In genomic region chr13:37716395-37716794, GRCh38 we compare ENCODE assay signal across 23 cellular contexts.
DNase-seq lines count a peak whose midpoint lies in the region; ATAC-seq and TF ChIP-seq lines count a peak whose summit lies in the region.
"Had no signal": no experiment of that assay in that cellular context is flagged by ENCODE, and none has a peak within 500 bp of the region (broad histone marks: within the 10 kb centered on the region; RNA-seq: fewer than 3 reads in every experiment).

No MANE protein-coding gene starts in this region.

- no peak overlapping the region for H3K4me3 ChIP-seq in ACC112 (ENCODE audit: low read depth, low read length)
- no peak overlapping the region for H3K4me3 ChIP-seq in mesenchymal stem cell (ENCODE audit: insufficient read depth in 1 of 2, low read depth in 1 of 2, low read length in 2 of 2)
- H3K4me3 ChIP-seq in spleen, result no peak overlapping the region
- H3K4me3 ChIP-seq: A549, esophagus muscularis mucosa, smooth muscle cell had no signal

- H3K27me3 ChIP-seq in ACC112 (ENCODE audit: insufficient read depth, low read length), result no peaks in the 10 kb centered on the region
- no peaks in the 10 kb centered on the region for H3K27me3 ChIP-seq in mesenchymal stem cell (ENCODE audit: control insufficient read depth in 1 of 2, insufficient read depth in 1 of 2, low read length in 2 of 2)
- no peaks in the 10 kb centered on the region for H3K27me3 ChIP-seq in spleen (replicated peaks in 1 of 7)
- H3K27me3 ChIP-seq: esophagus muscularis mucosa had no signal

- TF ChIP-seq POLR2A in spleen (IDR thresholded peaks at IDR 0.05), result no peak

- H3K23ac ChIP-seq in mesenchymal stem cell (ENCODE audit: low read length in 2 of 2), result no peak overlapping the region

- no peak overlapping the region for H3K18ac ChIP-seq in mesenchymal stem cell (ENCODE audit: low read depth in 1 of 2, low read length in 2 of 2)

- H3K4me1 ChIP-seq in ACC112 (ENCODE audit: control insufficient read depth, insufficient read depth, low read length, unreplicated experiment) (peaks cover 28% of the 10 kb centered on the region), mesenchymal stem cell (ENCODE audit: control insufficient read depth, insufficient read depth, low read depth, low read length) (peaks cover 1% of the 10 kb centered on the region), spleen (no peaks in the 10 kb centered on the region)
- H3K4me1 ChIP-seq: A549, esophagus muscularis mucosa had no signal

- H3K9ac ChIP-seq in mesenchymal stem cell (ENCODE audit: low read length), result no peak overlapping the region

- no peak overlapping the region for H2BK15ac ChIP-seq in mesenchymal stem cell (ENCODE audit: low read depth, poor library complexity, severe bottlenecking)

- H3K79me1 ChIP-seq in mesenchymal stem cell (replicated peaks; ENCODE audit: low read length, poor library complexity, severe bottlenecking), result no peaks in the 10 kb centered on the region

- no peak overlapping the region for H3K4ac ChIP-seq in mesenchymal stem cell (ENCODE audit: low read depth in 1 of 2, low read length in 2 of 2)

- H4K91ac ChIP-seq in mesenchymal stem cell (ENCODE audit: low read length), result no peak overlapping the region

- WGBS in mesenchymal stem cell, result 100% methylated on average over 1 of the region's 4 CpGs
- WGBS in spleen, 5 donors, result 51 to 67% (median 57%) methylated on average over 4 of the region's 4 CpGs

- no peaks in the 10 kb centered on the region for H3K9me3 ChIP-seq in mesenchymal stem cell (ENCODE audit: control insufficient read depth, low read length)
- H3K9me3 ChIP-seq in spleen, result peaks cover 0 to 9% (median 0%) of the 10 kb centered on the region in 8 donors
- H3K9me3 ChIP-seq: A549, esophagus muscularis mucosa had no signal

- CTCF ChIA-PET in RWPE1 (lab: Yijun Ruan, JAX), result no interaction called here

- no peak overlapping the region for H2AK5ac ChIP-seq in mesenchymal stem cell (ENCODE audit: low read length, severe bottlenecking)

- H2AFZ ChIP-seq in ACC112 (ENCODE audit: low read length, unreplicated experiment) (no peak overlapping the region), mesenchymal stem cell (ENCODE audit: low read depth, low read length) (no peak overlapping the region)

- intact Hi-C loops in spleen (cut with DNase I; ENCODE audit: low total_unique reads), result no loop called here

- no peak overlapping the region for H3K4me3 Mint-ChIP-seq in chondrocyte (ENCODE audit: unreplicated experiment)

- no peak overlapping the region for H3K14ac ChIP-seq in mesenchymal stem cell (ENCODE audit: low read length in 2 of 2)

- no peak for ATAC-seq in HG03565 (IDR thresholded peaks at IDR 0.05; ENCODE audit: unreplicated experiment)
- ATAC-seq in GM18520 (IDR thresholded peaks at IDR 0.05; ENCODE audit: unreplicated experiment), result no peak
- ATAC-seq: A549, HCT116, HepG2, left lobe of liver had no signal

- H3K36me3 ChIP-seq in ACC112 (ENCODE audit: insufficient read depth, low read length), result peaks cover 4% of the 10 kb centered on the region; the same call in 1 of the 2 replicates
- H3K36me3 ChIP-seq in mesenchymal stem cell (ENCODE audit: control insufficient read depth in 1 of 2, insufficient read depth in 2 of 2, low read depth in 1 of 2, low read length in 2 of 2), result no peaks in the 10 kb centered on the region
- H3K36me3 ChIP-seq in spleen, result no peaks in the 10 kb centered on the region
- H3K36me3 ChIP-seq: esophagus muscularis mucosa had no signal

- no peak overlapping the region for H2BK120ac ChIP-seq in mesenchymal stem cell (ENCODE audit: low read depth, low read length)

- peak overlapping the region; percentile 81 for H3K27ac ChIP-seq in ACC112 (ENCODE audit: low read depth, low read length)
- H3K27ac ChIP-seq in mesenchymal stem cell (ENCODE audit: low read length, poor library complexity, severe bottlenecking), result no peak overlapping the region
- no peak overlapping the region for H3K27ac ChIP-seq in spleen
- H3K27ac ChIP-seq in RWPE1, result no peak overlapping the region
- H3K27ac ChIP-seq: A549, C4-2B, esophagus muscularis mucosa had no signal

- peak overlapping the region; percentile 77 for H3K27ac Mint-ChIP-seq in chondrocyte (ENCODE audit: unreplicated experiment)

- H3K79me2 ChIP-seq in ACC112 (ENCODE audit: control insufficient read depth, insufficient read depth, low read length, unreplicated experiment), result no peaks in the 10 kb centered on the region

- no peak overlapping the region for H2BK12ac ChIP-seq in mesenchymal stem cell (ENCODE audit: low read length in 2 of 2)

- no peak overlapping the region for H4K8ac ChIP-seq in mesenchymal stem cell (ENCODE audit: low read length)

- H3K4me2 ChIP-seq in mesenchymal stem cell (ENCODE audit: low read length, poor library complexity, severe bottlenecking), result no peak overlapping the region
- H3K4me2 ChIP-seq: A549, smooth muscle cell had no signal

- no peaks in the 10 kb centered on the region for H3K27me3 Mint-ChIP-seq in chondrocyte (ENCODE audit: low read depth)

- TF ChIP-seq CTCF in chondrocyte (IDR thresholded peaks at IDR 0.05) (no peak), spleen (IDR thresholded peaks at IDR 0.05 in 8 of 11, conservative IDR thresholded peaks at IDR 0.05 in 3 of 11) (no peak), RWPE1 (conservative IDR thresholded peaks at IDR 0.05; ENCODE audit: low read depth) (no peak)

- no peaks in the 10 kb centered on the region for H3K36me3 Mint-ChIP-seq in chondrocyte (ENCODE audit: low read depth)

- POLR2A ChIA-PET in RWPE1 (lab: Yijun Ruan, JAX; ENCODE audit: low non-redundant PET), result no interaction called here

- H3K9me3 Mint-ChIP-seq in chondrocyte (ENCODE audit: low read depth), result no peaks in the 10 kb centered on the region

- no peak overlapping the region for H2BK5ac ChIP-seq in mesenchymal stem cell (ENCODE audit: low read depth, low read length, poor library complexity, severe bottlenecking)

- DNase-seq in MV-4-11 (lab: John Stamatoyannopoulos, UW), result peak; percentile 75
- DNase-seq in chondrocyte (ENCODE audit: low spot score), result no peak
- peak; percentile 28 for DNase-seq in mesenchymal stem cell
- DNase-seq in spleen, result no peak
- no peak for DNase-seq in RWPE1 (ENCODE audit: low spot score)
- DNase-seq: activated gamma-delta T cell; caudate nucleus; glutamatergic neuron; NCI-H146; NCI-H526 treated with DMSO at 0.1 percent for 48 hours; SHP77 treated with DMSO at 0.1 percent for 48 hours; stimulated activated CD4-positive, alpha-beta T cell treated with anti-CD3 and anti-CD28 coated beads, Interleukin-4, amount 100 ng/mL, for 4 hours; T-helper 2 cell had no signal

- peaks cover 25% of the 10 kb centered on the region for H3K4me1 Mint-ChIP-seq in chondrocyte (ENCODE audit: low read depth)

Comparison
In these comparisons a context has a peak if more than half of its experiments do, and no peak if none do; other contexts are left out.
1. DNase-seq: peak in MV-4-11 (single experiment) and mesenchymal stem cell (single experiment); none in chondrocyte (single experiment), spleen (single experiment) and RWPE1 (single experiment).